8 cellular contexts compared by ENCODE assay signal in the genomic region with DNA sequence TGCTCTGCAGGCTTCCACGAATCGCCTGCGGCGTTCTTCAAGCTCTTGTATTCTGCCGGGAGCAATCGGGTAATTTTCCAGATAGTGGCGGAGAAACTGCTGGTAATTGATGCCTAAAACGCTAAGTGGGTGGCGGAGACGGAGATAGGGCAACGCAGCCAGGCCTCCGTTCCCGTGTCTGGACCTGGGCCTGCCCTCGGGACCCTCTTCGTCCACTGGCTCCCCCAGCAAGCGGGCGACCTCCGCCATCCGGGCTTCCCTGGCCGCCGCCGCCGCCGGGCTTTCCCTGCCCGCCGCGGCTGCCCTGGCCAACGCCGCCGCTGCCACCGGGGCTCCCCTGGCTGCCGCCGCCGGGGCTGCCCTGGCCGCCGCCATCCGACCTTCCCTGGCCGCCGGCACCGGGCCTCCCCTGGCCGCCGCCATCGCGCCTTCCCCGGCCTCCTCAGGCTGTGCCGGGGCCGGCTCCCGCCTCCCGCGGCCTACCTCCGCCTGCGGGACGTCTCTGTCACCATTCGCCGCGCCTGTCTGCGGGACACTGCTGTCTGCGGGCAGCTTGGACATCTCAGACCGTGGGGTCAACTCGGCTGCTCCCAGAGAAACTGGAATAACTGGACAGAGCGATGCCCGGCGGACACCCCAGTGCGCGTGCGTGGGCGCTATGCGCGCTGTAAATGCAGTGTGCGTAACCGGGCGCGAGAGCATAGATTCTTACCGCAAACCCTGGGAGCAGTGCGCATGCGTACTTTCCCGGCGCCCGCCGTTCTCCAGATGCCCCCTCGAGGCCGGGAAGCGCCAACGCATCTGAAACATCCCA.
DNase-seq lines count a peak whose midpoint lies in the region; ATAC-seq and TF ChIP-seq lines count a peak whose summit lies in the region.

A gene with protein sequence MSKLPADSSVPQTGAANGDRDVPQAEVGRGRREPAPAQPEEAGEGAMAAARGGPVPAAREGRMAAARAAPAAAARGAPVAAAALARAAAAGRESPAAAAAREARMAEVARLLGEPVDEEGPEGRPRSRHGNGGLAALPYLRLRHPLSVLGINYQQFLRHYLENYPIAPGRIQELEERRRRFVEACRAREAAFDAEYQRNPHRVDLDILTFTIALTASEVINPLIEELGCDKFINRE (minus strand): TSS at position 643 of the 814 bp plus-strand sequence. CDS start 82 bp downstream, at position 561.

- DNase-seq in AG09319 (ENCODE audit: extremely low read depth, low read depth) = peak; percentile 90
- DNase-seq in NCI-H446 (lab: John Stamatoyannopoulos, UW) = peak; percentile 74 to 96
- peak; percentile 94 for DNase-seq in cerebellar cortex (ENCODE audit: low spot score)
- DNase-seq in islet precursor cell = peak; percentile 96
- peak; percentile 92 to 96 (median 94) for DNase-seq in stimulated activated CD4-positive, alpha-beta T cell treated with anti-CD3 and anti-CD28 coated beads, Interleukin-12 subunit alpha, Interleukin-12 subunit beta, amount 100 ng/mL, for 48 hours (ENCODE audit: low read depth in 2 of 3, low spot score in 1 of 3)

- TF ChIP-seq CTCF in AG09319 (IDR thresholded peaks at IDR 0.05; ENCODE audit: low read depth, low read length) = peak; percentile 85

- peak; percentile 78 for ATAC-seq in GM19023 (IDR thresholded peaks at IDR 0.05; ENCODE audit: unreplicated experiment)
- ATAC-seq in HG03354 (IDR thresholded peaks at IDR 0.05; ENCODE audit: poor library complexity, severe bottlenecking, unreplicated experiment) = peak; percentile 80
- ATAC-seq in activated CD4-positive, CD25-positive, alpha-beta regulatory T cell treated with anti-CD3 and anti-CD28 coated beads, Interleukin-2, amount 50 U/mL, for 24 hours = peak; percentile 91 to 92

Comparison
In these comparisons a context has a peak if more than half of its experiments do, and no peak if none do; other contexts are left out.
1. Peak in every context shown above with its lines: DNase-seq and ATAC-seq.